ENCODE assay signal across 18 cellular contexts in the genomic region with DNA sequence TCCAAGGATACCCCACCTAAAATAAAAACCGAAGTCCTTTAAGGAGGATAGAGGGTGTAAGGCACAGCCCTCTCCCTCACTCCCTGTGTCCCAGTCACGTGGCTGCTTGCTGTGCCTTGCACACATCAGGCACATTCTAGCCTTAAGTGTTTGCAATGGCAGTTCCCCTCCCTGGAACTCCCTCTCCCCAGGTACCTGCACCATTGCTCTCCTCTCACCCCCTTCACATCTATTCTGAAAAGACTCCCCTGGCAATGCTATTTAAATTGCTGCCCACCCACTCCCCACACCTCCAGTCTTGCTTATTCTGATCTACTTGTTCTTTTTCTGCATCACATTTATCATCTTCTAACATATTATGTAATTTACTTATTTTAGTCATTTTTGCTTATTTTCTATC.
DNase-seq lines count a peak whose midpoint lies in the region; FAIRE-seq and TF ChIP-seq lines count a peak whose summit lies in the region.
"Had no signal": no experiment of that assay in that cellular context is flagged by ENCODE, and none has a peak within 500 bp of the region (broad histone marks: within the 10 kb centered on the region; RNA-seq: fewer than 3 reads in every experiment).

No MANE protein-coding gene starts in this region.

- intact Hi-C loops in colonic mucosa (cut with DNase I): no loop called here

- H3K4me1 Mint-ChIP-seq in HFFc6 (ENCODE audit: low read depth): peaks cover 64% of the 10 kb centered on the region
- H3K4me1 Mint-ChIP-seq: CD4-positive, CD25-positive, alpha-beta regulatory T cell; GM23338; H9 had no signal

- H4K20me1 ChIP-seq in fibroblast of lung (ENCODE audit: control insufficient read depth, extremely low read depth, insufficient read depth, low read length): no peaks in the 10 kb centered on the region
- H4K20me1 ChIP-seq: BLaER1 treated with 17β-estradiol and CSF1 and Interleukin-3, amounts not matched to agents 10 nM and 100 nM had no signal

- no peak for DNase-seq in HFFc6
- DNase-seq in fibroblast of lung (ENCODE audit: low read depth in 2 of 2): no peak
- peak; percentile 9 for DNase-seq in occipital lobe (lab: John Stamatoyannopoulos, UW)
- no peak for DNase-seq in activated CD4-positive, alpha-beta T cell treated with anti-CD3 and anti-CD28 coated beads, Interleukin-2, amount 50 U/mL, for 4 hours
- DNase-seq in colonic mucosa: no peak
- no peak for DNase-seq in small intestine
- DNase-seq in NK-92 (lab: John Stamatoyannopoulos, UW; ENCODE audit: unreplicated experiment): no peak
- DNase-seq: ACHN; Calu3; CD4-positive, CD25-positive, alpha-beta regulatory T cell; DMS 273 treated with DMSO at 0.1 percent for 48 hours; DMS79; H9 had no signal

- no peaks in the 10 kb centered on the region for H3K9me3 Mint-ChIP-seq in HFFc6
- H3K9me3 Mint-ChIP-seq: GM23338, H9 had no signal

- H2AFZ ChIP-seq in fibroblast of lung (ENCODE audit: low read length): no peak overlapping the region
- H2AFZ ChIP-seq: GM23338 had no signal

- H3K36me3 ChIP-seq in fibroblast of lung (ENCODE audit: control insufficient read depth, insufficient read depth, low read length) (no peaks in the 10 kb centered on the region), colonic mucosa (no peaks in the 10 kb centered on the region), small intestine (ENCODE audit: control insufficient read depth in 2 of 2, insufficient read depth in 2 of 2, low read length in 2 of 2) (no peaks in the 10 kb centered on the region)
- H3K36me3 ChIP-seq: BLaER1 treated with 17β-estradiol and CSF1 and Interleukin-3, amounts not matched to agents 10 nM and 100 nM had no signal

- H3K4me3 Mint-ChIP-seq in HFFc6: 0 out of 2 replicates have a peak overlapping the region, but pooled peaks have one; percentile 0
- H3K4me3 Mint-ChIP-seq: CD4-positive, CD25-positive, alpha-beta regulatory T cell; GM23338; H9 had no signal

- no peak for FAIRE-seq in small intestine (lab: Jason Lieb, UNC)
- FAIRE-seq: GM12878, GM18507 had no signal

- peaks cover 18% of the 10 kb centered on the region for H3K4me1 ChIP-seq in fibroblast of lung (ENCODE audit: control insufficient read depth, extremely low read depth, insufficient read depth, low read length)
- no peaks in the 10 kb centered on the region for H3K4me1 ChIP-seq in colonic mucosa
- H3K4me1 ChIP-seq in small intestine (ENCODE audit: control insufficient read depth in 2 of 2, insufficient read depth in 1 of 2, low read depth in 1 of 2, low read length in 1 of 2): no peaks in the 10 kb centered on the region

- H3K9me3 ChIP-seq in fibroblast of lung (ENCODE audit: control insufficient read depth, insufficient read depth, low read depth, low read length): no peaks in the 10 kb centered on the region
- H3K9me3 ChIP-seq in colonic mucosa: no peaks in the 10 kb centered on the region
- no peaks in the 10 kb centered on the region for H3K9me3 ChIP-seq in small intestine (ENCODE audit: control insufficient read depth, low read depth)

- H3K9ac ChIP-seq in fibroblast of lung (ENCODE audit: insufficient read depth, low read length): no peak overlapping the region
- no peak overlapping the region for H3K9ac ChIP-seq in colonic mucosa (ENCODE audit: low read depth in 2 of 2, low read length in 2 of 2)
- H3K9ac ChIP-seq: BLaER1 treated with 17β-estradiol and CSF1 and Interleukin-3, amounts not matched to agents 10 nM and 100 nM had no signal

- WGBS in small intestine, 3 donors: 57 to 80% (median 69%) methylated on average over 2 of the region's 2 CpGs

- peaks cover 11% of the 10 kb centered on the region; the same call in 1 of the 2 replicates for H3K36me3 Mint-ChIP-seq in HFFc6 (ENCODE audit: low read depth)
- H3K36me3 Mint-ChIP-seq: CD4-positive, CD25-positive, alpha-beta regulatory T cell had no signal

- no peak overlapping the region for H3K4me2 ChIP-seq in fibroblast of lung (ENCODE audit: extremely low read depth, insufficient read depth, low read length)
- H3K4me2 ChIP-seq: BLaER1 treated with 17β-estradiol and CSF1 and Interleukin-3, amounts not matched to agents 10 nM and 100 nM; GM23338 had no signal

- TF ChIP-seq CTCF in HFFc6 (IDR thresholded peaks at IDR 0.05) (no peak), fibroblast of lung (conservative IDR thresholded peaks at IDR 0.05 in 1 of 2, IDR thresholded peaks at IDR 0.05 in 1 of 2; ENCODE audit: low read depth in 1 of 2, low read length in 2 of 2) (no peak), colonic mucosa (IDR thresholded peaks at IDR 0.05) (no peak)

- H3K27ac Mint-ChIP-seq in HFFc6: peak overlapping the region; percentile 84
- H3K27ac Mint-ChIP-seq: CD4-positive, CD25-positive, alpha-beta regulatory T cell; GM23338 had no signal

- H3K27ac ChIP-seq in angular gyrus (ENCODE audit: low read depth, low read length) (peak overlapping the region; percentile 69), fibroblast of lung (ENCODE audit: insufficient read depth, low read length) (peak overlapping the region; percentile 22), colonic mucosa (no peak overlapping the region), small intestine (ENCODE audit: low read depth in 1 of 2, low read length in 1 of 2) (no peak overlapping the region)
- H3K27ac ChIP-seq: BLaER1 treated with 17β-estradiol and CSF1 and Interleukin-3, amounts not matched to agents 10 nM and 100 nM had no signal

- no peaks in the 10 kb centered on the region for H3K27me3 ChIP-seq in fibroblast of lung (ENCODE audit: control insufficient read depth, insufficient read depth, low read length)
- H3K27me3 ChIP-seq in colonic mucosa: no peaks in the 10 kb centered on the region
- H3K27me3 ChIP-seq in small intestine (ENCODE audit: control insufficient read depth in 2 of 2, insufficient read depth in 2 of 2, low read length in 2 of 2): no peaks in the 10 kb centered on the region
- H3K27me3 ChIP-seq: BLaER1 treated with 17β-estradiol and CSF1 and Interleukin-3, amounts not matched to agents 10 nM and 100 nM had no signal

- no peaks in the 10 kb centered on the region for H3K79me2 ChIP-seq in fibroblast of lung (ENCODE audit: control insufficient read depth, insufficient read depth, low read length)

- H3K27me3 Mint-ChIP-seq in HFFc6 (ENCODE audit: insufficient read depth): no peaks in the 10 kb centered on the region

- no peak overlapping the region for H3K4me3 ChIP-seq in fibroblast of lung (replicated peaks in 1 of 4; ENCODE audit: control extremely low read depth in 1 of 4, insufficient read depth in 1 of 4, low read depth in 3 of 4, low read length in 4 of 4)
- H3K4me3 ChIP-seq in colonic mucosa: no peak overlapping the region
- H3K4me3 ChIP-seq in small intestine (ENCODE audit: low read depth in 1 of 2, low read length in 2 of 2): no peak overlapping the region
- H3K4me3 ChIP-seq: BLaER1 treated with 17β-estradiol and CSF1 and Interleukin-3, amounts not matched to agents 10 nM and 100 nM; GM12878; GM23338 had no signal

Comparison
In these comparisons a context has a peak if more than half of its experiments do, and no peak if none do; other contexts are left out.
1. H3K27ac ChIP-seq: peak in angular gyrus (single experiment) and fibroblast of lung (single experiment); none in colonic mucosa (single experiment) and small intestine (0 of 2).